Comparison of ENCODE assay signal across 8 cellular contexts in genomic region chr21:34029724-34030528, GRCh38. TPM values are rescaled to one million over a fixed set of nuclear protein-coding genes. Genes with fewer than 3 reads are reported as not detected.
DNase-seq lines count a peak whose midpoint lies in the region; ATAC-seq and TF ChIP-seq lines count a peak whose summit lies in the region.

No MANE protein-coding gene starts in this region.

- H3K27ac ChIP-seq in Panc1 (ENCODE audit: low read length) (no peak overlapping the region), heart left ventricle (no peak overlapping the region)

- no peaks in the 10 kb centered on the region for H3K27me3 ChIP-seq in Panc1 (ENCODE audit: control insufficient read depth, insufficient read depth, low read length)
- H3K27me3 ChIP-seq in heart left ventricle = peaks cover 0 to 3% (median 0%) of the 10 kb centered on the region in 9 donors

- POLR2A ChIA-PET in Panc1 (lab: Charles Lee) = interaction anchor here (0.6 kb wide), 1 partner anchor 12 kb away, joined by 3 read pairs; no protein-coding TSS in a partner anchor

- H3K4me3 ChIP-seq in Panc1 (ENCODE audit: low read depth in 2 of 2, low read length in 2 of 2) = peak overlapping the region in 1 of 2 experiments; percentile 16; a peak in 1 of 4 replicates
- peak overlapping the region in 3 of 12 donors; percentile 0 to 20 (median 8) for H3K4me3 ChIP-seq in heart left ventricle
- no peak overlapping the region for H3K4me3 ChIP-seq in retinal pigment epithelial cell (ENCODE audit: low read length)

- DNase-seq in NCI-H1417 (lab: John Stamatoyannopoulos, UW) = peak in 2 of 3 experiments; percentile 11 to 24
- no peak for DNase-seq in NCI-H1417 treated with DMSO at 0.1 percent for 48 hours (lab: John Stamatoyannopoulos, UW)
- peak; percentile 39 for DNase-seq in Panc1 (ENCODE audit: low read depth, low spot score)
- peak; percentile 32 for DNase-seq in activated naive CD4-positive, alpha-beta T cell treated with anti-CD3 and anti-CD28 coated beads, Interleukin-2, amount 50 U/mL, for 16 hours
- DNase-seq in heart left ventricle = peak in 4 of 5 donors; percentile 25 to 50 (median 34)
- peak; percentile 53 for DNase-seq in retinal pigment epithelial cell (ENCODE audit: low read depth)

- intact Hi-C loops in Panc1 (cut with micrococcal nuclease; ENCODE audit: unreplicated experiment) = no loop called here
- intact Hi-C loops in heart left ventricle (cut with DNase I) = no loop called here

- H3K4me1 ChIP-seq in Panc1 (ENCODE audit: control insufficient read depth, insufficient read depth, low read length) = no peaks in the 10 kb centered on the region; the same call in 1 of the 2 replicates
- peaks cover 0 to 14% (median 0%) of the 10 kb centered on the region in 12 donors for H3K4me1 ChIP-seq in heart left ventricle

- ATAC-seq in HG02943 (IDR thresholded peaks at IDR 0.05; ENCODE audit: low read depth, unreplicated experiment) = peak; percentile 59
- ATAC-seq in Panc1 = peak; percentile 90
- peak; percentile 61 to 96 (median 88) for ATAC-seq in heart left ventricle
- no peak for ATAC-seq in GM21390 (IDR thresholded peaks at IDR 0.05; ENCODE audit: unreplicated experiment)

- H3K36me3 ChIP-seq in Panc1 (ENCODE audit: control insufficient read depth, insufficient read depth, low read length) = no peaks in the 10 kb centered on the region
- no peaks in the 10 kb centered on the region for H3K36me3 ChIP-seq in heart left ventricle

- in situ Hi-C loops in Panc1 (cut with HindIII; ENCODE audit: low pct_unique_long_range_greater_than_20kb, low sequenced_read_pairs) = no loop called here

- TF ChIP-seq POLR2A in heart left ventricle (IDR thresholded peaks at IDR 0.05) = no peak

- no peaks in the 10 kb centered on the region for H3K9me3 ChIP-seq in Panc1 (ENCODE audit: control insufficient read depth, insufficient read depth, low read depth, low read length)
- peaks cover 0 to 10% (median 0%) of the 10 kb centered on the region in 12 donors for H3K9me3 ChIP-seq in heart left ventricle

- TF ChIP-seq CTCF in Panc1 (IDR thresholded peaks at IDR 0.05) (no peak), heart left ventricle (IDR thresholded peaks at IDR 0.05) (no peak), retinal pigment epithelial cell (conservative IDR thresholded peaks at IDR 0.05; ENCODE audit: low read depth, low read length) (no peak)

- CTCF ChIA-PET in Panc1 (lab: Charles Lee) = no interaction called here

- BruUV-seq in Panc1 (replicated peaks; lab: Mats Ljungman, UMichigan) = no TSS peak

- 39 to 53% (median 49%) methylated on average over 14 of the region's 14 CpGs for WGBS in heart left ventricle, 4 donors

RNA-seq across cellular contexts. Expression of gene MRPS6, which starts 43.5 kb away (rescaled TPM):
- 109 TPM for total RNA-seq in Panc1 (2021; ENCODE audit: unreplicated experiment)
- 70.0 TPM for polyA plus RNA-seq in Panc1 (2012; ENCODE audit: insufficient read length)
- total RNA-seq in heart left ventricle = 10 to 100 TPM; 21.8 to 59.8 (median 35.6) TPM
- 10 to 100 TPM; 52.0 to 61.7 TPM for polyA plus RNA-seq in heart left ventricle

RNA-seq across cellular contexts. Expression of gene SLC5A3, which starts 43.5 kb away (rescaled TPM):
- total RNA-seq in Panc1 (2021; ENCODE audit: unreplicated experiment) (29.4 TPM), heart left ventricle (1 to 10 TPM; 2.4 to 6.2 (median 3.6) TPM)
- 6.6 TPM for polyA plus RNA-seq in Panc1 (2012; ENCODE audit: insufficient read length)
- 1 to 10 TPM; 1.1 to 2.0 TPM for polyA plus RNA-seq in heart left ventricle
